Comparison of ENCODE assay signal across 8 cellular contexts in genomic region chrX:153794018-153794896, GRCh38. TPM values are rescaled to one million over a fixed set of nuclear protein-coding genes. Genes with fewer than 3 reads are reported as not detected.
DNase-seq lines count a peak whose midpoint lies in the region; ATAC-seq and TF ChIP-seq lines count a peak whose summit lies in the region.

Gene IDH3G, minus strand, starts transcription at chrX:153794375. Its CDS starts 49 bp downstream, at chrX:153794326.
Gene SSR4, plus strand, starts transcription at chrX:153794668. Its CDS starts 20 bp downstream, at chrX:153794688.

- peak within 1 kb of the TSS; percentile 96 for H2BK5ac ChIP-seq in trophoblast cell (ENCODE audit: low read depth, low read length, poor library complexity)

- H3K4me2 ChIP-seq in trophoblast cell (ENCODE audit: low read length): peak within 1 kb of the TSS; percentile 92

- peak; percentile 97 for DNase-seq in NCI-H1436 (lab: John Stamatoyannopoulos, UW)
- peak; percentile 88 for DNase-seq in T follicular helper cell (ENCODE audit: low read depth)
- peak; percentile 96 for DNase-seq in cardiac septum (ENCODE audit: low spot score)
- peak; percentile 90 to 94 for DNase-seq in trophoblast cell
- DNase-seq in transverse colon: peak; percentile 93

- intact Hi-C loops in cardiac septum (cut with DNase I) (loop anchor here (1.0 kb wide), 1 partner anchor 134 kb away; no protein-coding TSS in a partner anchor), transverse colon (cut with DNase I; ENCODE audit: low total_unique reads) (no loop called here)

- peak within 1 kb of the TSS; percentile 19 for H3K27ac ChIP-seq in adipose tissue (ENCODE audit: low read depth, low read length)
- H3K27ac ChIP-seq in trophoblast cell (ENCODE audit: low read depth, low read length): peak within 1 kb of the TSS; percentile 90
- peak within 1 kb of the TSS; percentile 91 to 99 (median 98) for H3K27ac ChIP-seq in transverse colon

- peak within 1 kb of the TSS; percentile 93 for H4K12ac ChIP-seq in trophoblast cell (ENCODE audit: low read depth, low read length)

- H4K91ac ChIP-seq in trophoblast cell (ENCODE audit: low read depth, low read length): peak within 1 kb of the TSS; percentile 98

- 1 to 23% (median 1%) methylated on average over 32 to 91 of the region's 92 CpGs for WGBS in adipose tissue, 3 donors
- no CpG with 5 or more reads among the region's 92 CpGs for WGBS in trophoblast cell (ENCODE audit: extremely low coverage, insufficient coverage, insufficient read length)
- WGBS in transverse colon (ENCODE audit: low coverage in 1 of 2), 2 donors: 54% methylated on average over 86 of the region's 92 CpGs; no CpG with 5 or more reads in 1 of the 2 donors

- ATAC-seq in HG02798 (IDR thresholded peaks at IDR 0.05; ENCODE audit: poor library complexity, unreplicated experiment): peak; percentile 95

- TF ChIP-seq CTCF in GM12875 (IDR thresholded peaks at IDR 0.05; ENCODE audit: borderline replicate concordance, insufficient read depth, low read depth, low read length): no peak
- TF ChIP-seq CTCF in transverse colon (IDR thresholded peaks at IDR 0.05): peak in 1 of 5 experiments; percentile 17

- H2BK120ac ChIP-seq in trophoblast cell (ENCODE audit: insufficient read depth, low read length, poor library complexity): peak within 1 kb of the TSS; percentile 10

- no peak within 1 kb of the TSS for H3K23ac ChIP-seq in trophoblast cell (ENCODE audit: low read length)

- H3K79me2 ChIP-seq in trophoblast cell (ENCODE audit: control insufficient read depth, insufficient read depth, low read length, poor library complexity): peaks cover 9% of the 10 kb centered on the region

- H2AFZ ChIP-seq in trophoblast cell (ENCODE audit: insufficient read depth, low read length, poor library complexity): peak within 1 kb of the TSS; percentile 84

- peak within 1 kb of the TSS; percentile 85 for H3K4me3 ChIP-seq in GM12875 (ENCODE audit: low read depth, low read length)
- H3K4me3 ChIP-seq in trophoblast cell (ENCODE audit: low read depth, low read length): peak within 1 kb of the TSS; percentile 90
- H3K4me3 ChIP-seq in transverse colon: peak within 1 kb of the TSS; percentile 52 to 79 (median 68)

- H3K4me1 ChIP-seq in trophoblast cell (ENCODE audit: control insufficient read depth in 1 of 2, insufficient read depth in 2 of 2, low read length in 2 of 2): peaks cover 0 to 5% of the 10 kb centered on the region in 2 experiments
- H3K4me1 ChIP-seq in transverse colon: peaks cover 0 to 26% (median 22%) of the 10 kb centered on the region in 4 donors

- H2AK5ac ChIP-seq in trophoblast cell (ENCODE audit: low read length): peak within 1 kb of the TSS; percentile 32

- H2BK12ac ChIP-seq in trophoblast cell (ENCODE audit: low read length): no peak within 1 kb of the TSS

- no peak for TF ChIP-seq EP300 in transverse colon (IDR thresholded peaks at IDR 0.05; ENCODE audit: low read depth)

- H3K9ac ChIP-seq in trophoblast cell (ENCODE audit: low read length): peak within 1 kb of the TSS; percentile 96

- peaks cover 39 to 47% of the 10 kb centered on the region in 2 experiments for H3K36me3 ChIP-seq in trophoblast cell (ENCODE audit: control insufficient read depth in 1 of 2, insufficient read depth in 2 of 2, low read length in 2 of 2)
- no peaks in the 10 kb centered on the region for H3K36me3 ChIP-seq in transverse colon

- peak within 1 kb of the TSS; percentile 98 for H4K8ac ChIP-seq in trophoblast cell (ENCODE audit: low read depth, low read length)

- H3K9me3 ChIP-seq in trophoblast cell (ENCODE audit: insufficient read depth, low read depth, low read length) (no peaks in the 10 kb centered on the region), transverse colon (no peaks in the 10 kb centered on the region)

- H3K14ac ChIP-seq in trophoblast cell (ENCODE audit: low read length): peak within 1 kb of the TSS; percentile 98

- H3K18ac ChIP-seq in trophoblast cell (ENCODE audit: low read length): peak within 1 kb of the TSS; percentile 98

- H3K27me3 ChIP-seq in trophoblast cell (ENCODE audit: insufficient read depth, low read length) (no peaks in the 10 kb centered on the region), transverse colon (no peaks in the 10 kb centered on the region)

- TF ChIP-seq POLR2A in transverse colon (IDR thresholded peaks at IDR 0.05): peak; percentile 52

- in situ Hi-C loops in transverse colon (cut with MboI; ENCODE audit: low pct_ligation_motif_present in 1 of 4, low pct_unique_long_range_greater_than_20kb in 1 of 4, low sequenced_read_pairs in 3 of 4): loop anchor here in 1 of 4 donors (25.0 kb wide), 1 partner anchor 143 kb away; the partner anchor contains the start of genes ARHGAP4, NAA10 and RENBP

- H3K4ac ChIP-seq in trophoblast cell (ENCODE audit: low read depth, low read length): peak within 1 kb of the TSS; percentile 93

- peaks cover 10% of the 10 kb centered on the region for H3K79me1 ChIP-seq in trophoblast cell (ENCODE audit: low read length)

RNA-seq across cellular contexts. Expression of gene IDH3G, which starts in this region (rescaled TPM):
- 10 to 100 TPM; 34.9 to 81.0 (median 51.6) TPM for polyA plus RNA-seq in adipose tissue
- total RNA-seq in cardiac septum (68.5 TPM), transverse colon (100 to 1,000 TPM in 2 of 4 donors, 10 to 100 TPM in 2; 77.5 to 203 (median 117) TPM)
- 51.1 and 53.7 TPM in 2 replicates for polyA plus RNA-seq in trophoblast cell (2013)

RNA-seq across cellular contexts. Expression of gene SSR4, which starts in this region (rescaled TPM):
- 100 to 1,000 TPM; 283 to 679 (median 378) TPM for polyA plus RNA-seq in adipose tissue
- total RNA-seq in cardiac septum: 140 TPM
- 386 and 412 TPM in 2 replicates for polyA plus RNA-seq in trophoblast cell (2013)
- total RNA-seq in transverse colon: 100 to 1,000 TPM in 2 of 4 donors, 10 to 100 TPM in 2; 16.1 to 165 (median 95.8) TPM

Comparison
In these comparisons a context has a peak if more than half of its experiments do, and no peak if none do; other contexts are left out.
1. Peak in every context shown above with its lines: DNase-seq, ATAC-seq, H3K4me3 ChIP-seq and H3K27ac ChIP-seq.
2. H3K27ac ChIP-seq: peak in every context shown above with its lines; median percentile 98 in transverse colon; 90 in trophoblast cell; 19 in adipose tissue.